ENCODE assay signal across 8 cellular contexts in the genomic region with DNA sequence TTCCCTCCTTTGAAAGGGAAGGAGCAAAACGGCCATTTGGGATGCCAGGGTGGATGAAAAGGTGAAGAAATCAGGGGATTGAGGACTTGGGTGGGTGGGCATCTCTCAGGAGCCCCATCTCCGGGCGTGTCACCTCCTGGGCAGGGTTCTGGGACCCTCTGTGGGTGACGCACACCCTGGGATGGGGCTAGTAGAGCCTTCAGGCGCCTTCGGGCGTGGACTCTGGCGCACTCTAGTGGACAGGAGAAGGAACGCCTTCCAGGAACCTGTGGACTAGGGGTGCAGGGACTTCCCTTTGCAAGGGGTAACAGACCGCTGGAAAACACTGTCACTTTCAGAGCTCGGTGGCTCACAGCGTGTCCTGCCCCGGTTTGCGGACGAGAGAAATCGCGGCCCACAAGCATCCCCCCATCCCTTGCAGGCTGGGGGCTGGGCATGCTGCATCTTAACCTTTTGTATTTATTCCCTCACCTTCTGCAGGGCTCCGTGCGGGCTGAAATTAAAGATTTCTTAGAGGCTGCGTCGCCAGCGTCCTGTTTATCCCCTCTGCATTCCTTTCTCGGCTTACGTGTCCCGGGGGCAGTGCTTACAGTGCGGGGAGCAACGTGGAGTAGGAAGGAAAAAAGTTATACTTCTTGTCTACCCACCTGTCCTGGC. TPM values are rescaled to one million over a fixed set of nuclear protein-coding genes. Genes with fewer than 3 reads are reported as not detected.
A peak's percentile ranks its signal among the peaks of the same experiment; 100 is the strongest.
DNase-seq lines count a peak whose midpoint lies in the region; ATAC-seq, FAIRE-seq and TF ChIP-seq lines count a peak whose summit lies in the region.

No MANE protein-coding gene starts in this region.

- CTCF ChIA-PET in activated CD4-positive, alpha-beta T cell treated with anti-CD3 and anti-CD28 coated beads for 36 hours (lab: Charles Lee), result interaction anchor here (0.6 to 2.4 kb wide), 4 partner anchors 12 to 36 kb away, joined by 3 to 10 read pairs (median 3); no protein-coding TSS in a partner anchor
- CTCF ChIA-PET in HepG2 (lab: Yijun Ruan, JAX; ENCODE audit: low intra/inter-chr PET ratio, low total read pairs), result interaction anchor here (1.0 to 2.5 kb wide), 5 partner anchors 16 to 213 kb away, joined by 3 to 26 read pairs (median 5); no protein-coding TSS in a partner anchor

- H4K20me1 ChIP-seq in HepG2 (ENCODE audit: insufficient read depth, low read length), result no peaks in the 10 kb centered on the region

- no TSS peak for BruUV-seq in HepG2 (replicated peaks; lab: Mats Ljungman, UMichigan)

- no peaks in the 10 kb centered on the region for H3K4me1 ChIP-seq in HepG2 (ENCODE audit: insufficient read depth, low read length)

- peak overlapping the region; percentile 42 for H3K27ac Mint-ChIP-seq in activated CD4-positive, alpha-beta T cell treated with anti-CD3 and anti-CD28 coated beads for 36 hours

- H3K4me1 Mint-ChIP-seq in activated CD4-positive, alpha-beta T cell treated with anti-CD3 and anti-CD28 coated beads for 36 hours, result peaks cover 23% of the 10 kb centered on the region

- no peak for TF ChIP-seq POLR2A in HepG2 (IDR thresholded peaks at IDR 0.05; ENCODE audit: insufficient read depth in 1 of 2, low read depth in 2 of 2, low read length in 2 of 2)

- peak; percentile 97 for TF ChIP-seq CTCF in choroid plexus epithelial cell (conservative IDR thresholded peaks at IDR 0.05; ENCODE audit: low read depth, low read length)
- TF ChIP-seq CTCF in HepG2 (CRISPR knock-in tag; IDR thresholded peaks at IDR 0.05), result peak; percentile 94

- H3K9me3 ChIP-seq in HepG2 (ENCODE audit: low read length), result no peaks in the 10 kb centered on the region

- no peak overlapping the region for H3K4me3 Mint-ChIP-seq in activated CD4-positive, alpha-beta T cell treated with anti-CD3 and anti-CD28 coated beads for 36 hours

- TF ChIP-seq EP300 in HepG2 (IDR thresholded peaks at IDR 0.05; ENCODE audit: low read depth in 2 of 2, low read length in 2 of 2) (no peak), HepG2 (CRISPR knock-in tag; IDR thresholded peaks at IDR 0.05; ENCODE audit: borderline replicate concordance) (no peak)

- FAIRE-seq in HepG2 (lab: Jason Lieb, UNC), result no peak

- no peak overlapping the region for H3K4me3 ChIP-seq in choroid plexus epithelial cell (ENCODE audit: low read depth, low read length)
- peak overlapping the region in 1 of 3 experiments; percentile 39; a peak in 1 of 6 replicates for H3K4me3 ChIP-seq in HepG2 (replicated peaks in 1 of 3; ENCODE audit: insufficient read depth in 1 of 3, low read depth in 2 of 3, low read length in 3 of 3)

- H3K4me2 ChIP-seq in HepG2 (ENCODE audit: low read depth, low read length), result peak overlapping the region; percentile 20; the same call in 1 of the 2 replicates

- H3K27me3 ChIP-seq in HepG2 (ENCODE audit: control insufficient read depth in 1 of 2, insufficient read depth in 2 of 2, low read length in 2 of 2), result no peaks in the 10 kb centered on the region

- peak; percentile 24 to 47 for DNase-seq in AML-193 (lab: John Stamatoyannopoulos, UW)
- peak; percentile 43 for DNase-seq in HCEC 1CT
- DNase-seq in NCI-H2227 (lab: John Stamatoyannopoulos, UW; ENCODE audit: unreplicated experiment), result peak; percentile 79
- DNase-seq in activated CD4-positive, alpha-beta T cell treated with anti-CD3 and anti-CD28 coated beads for 36 hours, result peak; percentile 82
- DNase-seq in choroid plexus epithelial cell (ENCODE audit: low read depth), result peak; percentile 69
- DNase-seq in HepG2 (ENCODE audit: low spot score), result peak; percentile 46
- peak; percentile 36 to 54 for DNase-seq in stimulated activated CD8-positive, alpha-beta memory T cell treated with anti-CD3 and anti-CD28 coated beads, Interleukin-15, amount 100 ng/mL, for 4 hours (ENCODE audit: low read depth in 2 of 2)

- ATAC-seq in activated CD4-positive, alpha-beta T cell treated with anti-CD3 and anti-CD28 coated beads for 36 hours, result peak; percentile 82
- peak; percentile 95 for ATAC-seq in HepG2
- no peak for ATAC-seq in GM18511 (IDR thresholded peaks at IDR 0.05; ENCODE audit: unreplicated experiment)

- H3K36me3 ChIP-seq in HepG2 (replicated peaks in 1 of 2; ENCODE audit: control insufficient read depth in 1 of 2, insufficient read depth in 2 of 2, low read length in 2 of 2), result no peaks in the 10 kb centered on the region

- peaks cover 43% of the 10 kb centered on the region for H3K36me3 Mint-ChIP-seq in activated CD4-positive, alpha-beta T cell treated with anti-CD3 and anti-CD28 coated beads for 36 hours (ENCODE audit: low read depth)

- POLR2A ChIA-PET in activated CD4-positive, alpha-beta T cell treated with anti-CD3 and anti-CD28 coated beads for 36 hours (lab: Charles Lee), result no interaction called here
- POLR2A ChIA-PET in HepG2 (lab: Yijun Ruan, JAX), result no interaction called here

- H3K9ac ChIP-seq in HepG2 (ENCODE audit: insufficient read depth, low read depth, low read length), result no peak overlapping the region

- peak; percentile 84 for TF ChIP-seq RAD21 in HepG2 (CRISPR knock-in tag; IDR thresholded peaks at IDR 0.05)

- H3K27me3 Mint-ChIP-seq in activated CD4-positive, alpha-beta T cell treated with anti-CD3 and anti-CD28 coated beads for 36 hours, result no peaks in the 10 kb centered on the region

- no peaks in the 10 kb centered on the region for H3K79me2 ChIP-seq in HepG2 (ENCODE audit: insufficient read depth, low read length)

- in situ Hi-C loops in HepG2 (cut with HindIII; ENCODE audit: extremely low pct_ligation_motif_present, low pct_unique_long_range_greater_than_20kb), result loop anchor here (10.0 kb wide), 1 partner anchor 209 kb away; no protein-coding TSS in a partner anchor

- no peak overlapping the region for H3K27ac ChIP-seq in HepG2 (ENCODE audit: extremely low read length, insufficient read depth, low read length)

- under 1% methylated on average over 15 of the region's 27 CpGs for WGBS in HepG2 (ENCODE audit: low lambda C conversion rate)

- intact Hi-C loops in activated CD4-positive, alpha-beta T cell treated with anti-CD3 and anti-CD28 coated beads for 36 hours (cut with DNase I, micrococcal nuclease), result loop anchor here (1.0 to 10.0 kb wide), 5 partner anchors 17 to 201 kb away; no protein-coding TSS in a partner anchor
- intact Hi-C loops in HepG2 (cut with micrococcal nuclease; ENCODE audit: unreplicated experiment), result loop anchor here (1.0 kb wide), 1 partner anchor 34 kb away; no protein-coding TSS in a partner anchor

- peaks cover 4% of the 10 kb centered on the region for H3K9me3 Mint-ChIP-seq in activated CD4-positive, alpha-beta T cell treated with anti-CD3 and anti-CD28 coated beads for 36 hours (ENCODE audit: low read depth)

- H2AFZ ChIP-seq in HepG2 (ENCODE audit: low read length), result no peak overlapping the region

RNA-seq across cellular contexts. Expression of gene S1PR4, which starts 15.2 kb away (rescaled TPM):
- 10 to 100 TPM; 29.0 to 32.2 TPM for total RNA-seq in activated CD4-positive, alpha-beta T cell treated with anti-CD3 and anti-CD28 coated beads for 36 hours
- total RNA-seq in HepG2 (2016; rRNA removed; fragmentation: Illumina TruSeq; extraction: Trizol), result 0.07 TPM in 1 of 2 replicates, not detected in the other
- total RNA-seq in HepG2 (2016; cell fraction: cytosol; rRNA removed; fragmentation: Illumina TruSeq; extraction: Trizol; ENCODE audit: low read depth), result not detected in 2 replicates
- total RNA-seq in HepG2 (2016; cell fraction: insoluble cytoplasmic fraction; rRNA removed; fragmentation: Illumina TruSeq; extraction: Trizol), result 0.09 TPM in 1 of 2 replicates, not detected in the other
- not detected in 2 replicates for total RNA-seq in HepG2 (2016; cell fraction: membrane; rRNA removed; fragmentation: Illumina TruSeq; extraction: Trizol)
- not detected in 2 replicates for total RNA-seq in HepG2 (2016; cell fraction: nucleus; rRNA removed; fragmentation: Illumina TruSeq; extraction: Trizol)
- 0.09 and 0.33 TPM in 2 replicates for polyA plus RNA-seq in HepG2 (2011; rRNA removed)
- not detected in 2 replicates for polyA plus RNA-seq in HepG2 (2011; cell fraction: cytosol; rRNA removed)
- polyA plus RNA-seq in HepG2 (2011; cell fraction: nucleus; rRNA removed), result 1.2 and 1.8 TPM in 2 replicates
- not detected in 2 replicates for polyA plus RNA-seq in HepG2 (2012)
- polyA plus RNA-seq in HepG2 (2016; cell fraction: cytosol; fragmentation: Illumina TruSeq; extraction: Trizol; ENCODE audit: low read depth), result not detected in 2 replicates
- polyA plus RNA-seq in HepG2 (2016; cell fraction: insoluble cytoplasmic fraction; fragmentation: Illumina TruSeq; extraction: Trizol; ENCODE audit: low read depth), result not detected in 2 replicates
- not detected in 2 replicates for polyA plus RNA-seq in HepG2 (2016; cell fraction: membrane; fragmentation: Illumina TruSeq; extraction: Trizol; ENCODE audit: low read depth)
- polyA plus RNA-seq in HepG2 (2016; cell fraction: nucleus; fragmentation: Illumina TruSeq; extraction: Trizol; ENCODE audit: insufficient read depth, low read depth), result 0.29 TPM in 1 of 2 replicates, not detected in the other
- polyA minus RNA-seq in HepG2 (2011; rRNA and poly(A)+ RNA removed; ENCODE audit: low replicate concordance), result 0.19 TPM in 1 of 2 replicates, not detected in the other
- polyA minus RNA-seq in HepG2 (2011; cell fraction: cytosol; rRNA and poly(A)+ RNA removed), result not detected in 2 replicates
- polyA minus RNA-seq in HepG2 (2011; cell fraction: nucleus; rRNA and poly(A)+ RNA removed), result 0.25 TPM in 1 of 2 replicates, not detected in the other

RNA-seq across cellular contexts. Expression of gene NCLN, which starts 22.4 kb away (rescaled TPM):
- 10 to 100 TPM; 55.6 to 58.2 TPM for total RNA-seq in activated CD4-positive, alpha-beta T cell treated with anti-CD3 and anti-CD28 coated beads for 36 hours
- 20.0 and 56.0 TPM in 2 replicates for total RNA-seq in HepG2 (2016; rRNA removed; fragmentation: Illumina TruSeq; extraction: Trizol)
- total RNA-seq in HepG2 (2016; cell fraction: cytosol; rRNA removed; fragmentation: Illumina TruSeq; extraction: Trizol; ENCODE audit: low read depth), result 14.5 and 16.6 TPM in 2 replicates
- 22.2 and 58.2 TPM in 2 replicates for total RNA-seq in HepG2 (2016; cell fraction: insoluble cytoplasmic fraction; rRNA removed; fragmentation: Illumina TruSeq; extraction: Trizol)
- total RNA-seq in HepG2 (2016; cell fraction: membrane; rRNA removed; fragmentation: Illumina TruSeq; extraction: Trizol), result 36.2 and 36.4 TPM in 2 replicates
- 45.5 and 60.9 TPM in 2 replicates for total RNA-seq in HepG2 (2016; cell fraction: nucleus; rRNA removed; fragmentation: Illumina TruSeq; extraction: Trizol)
- polyA plus RNA-seq in HepG2 (2011; rRNA removed), result 42.6 and 55.5 TPM in 2 replicates
- polyA plus RNA-seq in HepG2 (2011; cell fraction: cytosol; rRNA removed), result 34.0 and 56.6 TPM in 2 replicates
- 87.2 and 112 TPM in 2 replicates for polyA plus RNA-seq in HepG2 (2011; cell fraction: nucleus; rRNA removed)
- 29.1 and 45.2 TPM in 2 replicates for polyA plus RNA-seq in HepG2 (2012)
- polyA plus RNA-seq in HepG2 (2016; cell fraction: cytosol; fragmentation: Illumina TruSeq; extraction: Trizol; ENCODE audit: low read depth), result 21.6 and 23.7 TPM in 2 replicates
- polyA plus RNA-seq in HepG2 (2016; cell fraction: insoluble cytoplasmic fraction; fragmentation: Illumina TruSeq; extraction: Trizol; ENCODE audit: low read depth), result 19.8 and 29.4 TPM in 2 replicates
- 31.3 and 31.9 TPM in 2 replicates for polyA plus RNA-seq in HepG2 (2016; cell fraction: membrane; fragmentation: Illumina TruSeq; extraction: Trizol; ENCODE audit: low read depth)
- 109 and 110 TPM in 2 replicates for polyA plus RNA-seq in HepG2 (2016; cell fraction: nucleus; fragmentation: Illumina TruSeq; extraction: Trizol; ENCODE audit: insufficient read depth, low read depth)
- polyA minus RNA-seq in HepG2 (2011; rRNA and poly(A)+ RNA removed; ENCODE audit: low replicate concordance), result 99.1 and 126 TPM in 2 replicates
- polyA minus RNA-seq in HepG2 (2011; cell fraction: cytosol; rRNA and poly(A)+ RNA removed), result 41.8 and 46.2 TPM in 2 replicates
- 16.4 and 18.6 TPM in 2 replicates for polyA minus RNA-seq in HepG2 (2011; cell fraction: nucleus; rRNA and poly(A)+ RNA removed)

RNA-seq across cellular contexts. Expression of gene GNA15, which starts 27.5 kb away (rescaled TPM):
- 10 to 100 TPM; 64.9 to 70.9 TPM for total RNA-seq in activated CD4-positive, alpha-beta T cell treated with anti-CD3 and anti-CD28 coated beads for 36 hours
- not detected in 2 replicates for total RNA-seq in HepG2 (2016; rRNA removed; fragmentation: Illumina TruSeq; extraction: Trizol)
- not detected in 2 replicates for total RNA-seq in HepG2 (2016; cell fraction: cytosol; rRNA removed; fragmentation: Illumina TruSeq; extraction: Trizol; ENCODE audit: low read depth)
- not detected in 2 replicates for total RNA-seq in HepG2 (2016; cell fraction: insoluble cytoplasmic fraction; rRNA removed; fragmentation: Illumina TruSeq; extraction: Trizol)
- total RNA-seq in HepG2 (2016; cell fraction: membrane; rRNA removed; fragmentation: Illumina TruSeq; extraction: Trizol), result not detected in 2 replicates
- not detected in 2 replicates for total RNA-seq in HepG2 (2016; cell fraction: nucleus; rRNA removed; fragmentation: Illumina TruSeq; extraction: Trizol)
- polyA plus RNA-seq in HepG2 (2011; rRNA removed), result not detected in 2 replicates
- 0.04 TPM in 1 of 2 replicates, not detected in the other for polyA plus RNA-seq in HepG2 (2011; cell fraction: cytosol; rRNA removed)
- polyA plus RNA-seq in HepG2 (2011; cell fraction: nucleus; rRNA removed), result not detected in 2 replicates
- polyA plus RNA-seq in HepG2 (2012), result not detected in 2 replicates
- polyA plus RNA-seq in HepG2 (2016; cell fraction: cytosol; fragmentation: Illumina TruSeq; extraction: Trizol; ENCODE audit: low read depth), result not detected in 2 replicates
- not detected in 2 replicates for polyA plus RNA-seq in HepG2 (2016; cell fraction: insoluble cytoplasmic fraction; fragmentation: Illumina TruSeq; extraction: Trizol; ENCODE audit: low read depth)
- 0.08 TPM in 1 of 2 replicates, not detected in the other for polyA plus RNA-seq in HepG2 (2016; cell fraction: membrane; fragmentation: Illumina TruSeq; extraction: Trizol; ENCODE audit: low read depth)
- polyA plus RNA-seq in HepG2 (2016; cell fraction: nucleus; fragmentation: Illumina TruSeq; extraction: Trizol; ENCODE audit: insufficient read depth, low read depth), result 0.22 TPM in 1 of 2 replicates, not detected in the other
- polyA minus RNA-seq in HepG2 (2011; rRNA and poly(A)+ RNA removed; ENCODE audit: low replicate concordance), result 0.10 and 0.61 TPM in 2 replicates
- not detected in 2 replicates for polyA minus RNA-seq in HepG2 (2011; cell fraction: cytosol; rRNA and poly(A)+ RNA removed)
- not detected in 2 replicates for polyA minus RNA-seq in HepG2 (2011; cell fraction: nucleus; rRNA and poly(A)+ RNA removed)

Comparison
In these comparisons a context has a peak if more than half of its experiments do, and no peak if none do; other contexts are left out.
1. RNA of gene S1PR4, which starts 15.2 kb away (total RNA-seq): 29.0 to 32.2 TPM in activated CD4-positive, alpha-beta T cell treated with anti-CD3 and anti-CD28 coated beads for 36 hours; 0.07 to 0.09 TPM in HepG2; every median in the first group is over 10 times any median in the second.
2. RNA of gene GNA15, which starts 27.5 kb away (total RNA-seq): 64.9 to 70.9 TPM in activated CD4-positive, alpha-beta T cell treated with anti-CD3 and anti-CD28 coated beads for 36 hours; not detected in HepG2; every median in the first group is over 10 times any median in the second.
3. Peak in every context shown above with its lines, with median percentiles within 50 percentile points of each other: DNase-seq.